8 cellular contexts compared by ENCODE assay signal in the genomic region with DNA sequence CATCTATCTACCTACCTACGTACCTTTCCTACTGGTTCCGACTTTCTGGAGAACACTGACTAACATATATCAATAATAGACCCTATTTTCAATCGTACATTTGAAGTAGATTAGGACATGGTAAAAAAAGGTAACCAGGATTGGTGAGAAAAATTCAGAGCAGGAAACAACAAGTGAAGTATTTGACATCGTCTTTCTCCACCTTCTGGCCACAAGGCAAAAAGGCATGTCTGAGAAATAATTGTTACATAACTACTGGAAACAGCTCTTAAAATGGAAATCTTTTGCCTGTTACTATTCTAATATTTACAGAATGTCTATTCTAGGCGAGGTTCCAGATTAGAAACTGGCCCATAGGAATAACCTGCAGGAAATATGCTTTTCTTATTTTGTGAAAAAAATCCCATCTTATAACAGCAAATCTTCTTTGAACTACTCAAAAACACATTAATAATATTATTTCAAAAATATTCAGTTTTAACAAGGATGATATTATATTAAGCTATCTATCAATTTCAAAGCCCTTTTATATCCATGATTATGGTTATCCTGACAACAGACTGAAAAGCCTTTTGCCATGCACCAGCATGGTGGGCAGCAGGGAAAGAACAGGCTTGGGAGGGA.
DNase-seq lines count a peak whose midpoint lies in the region; ATAC-seq and TF ChIP-seq lines count a peak whose summit lies in the region.

No MANE protein-coding gene starts in this region.

- H3K9me3 Mint-ChIP-seq in endothelial cell (ENCODE audit: unreplicated experiment): no peaks in the 10 kb centered on the region
- H3K9me3 Mint-ChIP-seq in naive thymus-derived CD8-positive, alpha-beta T cell: no peaks in the 10 kb centered on the region

- no peak overlapping the region for H3K27ac Mint-ChIP-seq in endothelial cell (ENCODE audit: unreplicated experiment)
- H3K27ac Mint-ChIP-seq in naive thymus-derived CD8-positive, alpha-beta T cell: no peak overlapping the region

- ATAC-seq in naive thymus-derived CD8-positive, alpha-beta T cell: no peak
- no peak for ATAC-seq in GM18870 (IDR thresholded peaks at IDR 0.05; ENCODE audit: unreplicated experiment)
- no peak for ATAC-seq in HG02852 (IDR thresholded peaks at IDR 0.05; ENCODE audit: unreplicated experiment)

- DNase-seq in EH (ENCODE audit: low read depth): peak; percentile 19
- DNase-seq in HT-29 (ENCODE audit: low spot score): peak; percentile 52
- peak; percentile 67 for DNase-seq in OCI-M1 (lab: John Stamatoyannopoulos, UW)
- DNase-seq in endothelial cell (ENCODE audit: low spot score): peak; percentile 12
- peak in 7 of 10 donors; percentile 13 to 65 (median 30) for DNase-seq in naive thymus-derived CD8-positive, alpha-beta T cell
- DNase-seq in activated effector memory CD4-positive, alpha-beta T cell treated with anti-CD3 and anti-CD28 coated beads, Interleukin-2, amount 50 U/mL, for 16 hours: no peak

- H3K4me3 Mint-ChIP-seq in endothelial cell (ENCODE audit: unreplicated experiment): no peak overlapping the region
- H3K4me3 Mint-ChIP-seq in naive thymus-derived CD8-positive, alpha-beta T cell: no peak overlapping the region

- no peaks in the 10 kb centered on the region for H3K36me3 Mint-ChIP-seq in endothelial cell (ENCODE audit: low read depth, unreplicated experiment)
- no peaks in the 10 kb centered on the region for H3K36me3 Mint-ChIP-seq in naive thymus-derived CD8-positive, alpha-beta T cell

- no peaks in the 10 kb centered on the region for H3K27me3 Mint-ChIP-seq in endothelial cell (ENCODE audit: unreplicated experiment)
- H3K27me3 Mint-ChIP-seq in naive thymus-derived CD8-positive, alpha-beta T cell: peaks cover 1 to 8% (median 3%) of the 10 kb centered on the region in 5 donors

- peak; percentile 78 for TF ChIP-seq CTCF in endothelial cell (IDR thresholded peaks at IDR 0.05; ENCODE audit: unreplicated experiment)

- peaks cover 4% of the 10 kb centered on the region for H3K4me1 Mint-ChIP-seq in endothelial cell (ENCODE audit: unreplicated experiment)
- H3K4me1 Mint-ChIP-seq in naive thymus-derived CD8-positive, alpha-beta T cell: no peaks in the 10 kb centered on the region

- POLR2A ChIA-PET in naive thymus-derived CD8-positive, alpha-beta T cell (lab: Charles Lee): interaction anchor here (0.9 kb wide), 1 partner anchor 320 kb away, joined by 4 read pairs; no protein-coding TSS in a partner anchor
